1 cellular context compared by ENCODE assay signal in the genomic region with DNA sequence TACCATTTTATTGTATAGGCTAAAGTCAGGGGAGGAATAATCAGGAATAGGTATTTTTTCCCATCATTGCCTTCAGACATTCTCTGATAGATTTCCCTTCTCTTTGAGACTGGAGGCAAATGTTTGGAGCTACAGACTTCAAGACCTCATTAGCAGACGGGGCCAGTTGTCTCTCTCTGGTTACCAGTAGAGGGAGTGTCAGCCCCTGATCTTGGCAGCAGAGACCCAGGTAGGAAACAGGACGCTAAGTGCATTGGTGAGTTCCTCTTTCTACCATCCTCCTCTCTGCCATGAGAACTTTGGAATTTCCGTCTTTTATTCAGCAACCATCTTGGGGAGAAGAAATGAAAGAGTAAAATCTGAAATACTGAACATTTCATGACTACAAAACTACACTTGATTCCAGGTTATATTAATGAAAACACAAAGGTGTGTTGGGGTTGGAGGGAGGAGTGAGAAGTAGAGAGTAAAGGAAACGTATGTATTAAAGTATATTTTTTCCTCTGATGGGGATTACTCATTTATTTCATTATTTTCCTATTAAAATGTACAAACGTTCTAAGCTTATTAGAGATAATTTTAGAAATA.
TF ChIP-seq lines count a peak whose summit lies in the region.

No MANE protein-coding gene starts in this region.

TF ChIP-seq in SK-N-SH treated with all-trans-retinoic acid at 6 μM for 48 hours, 23 proteins besides CTCF, POLR2A, EP300 and RAD21 (continued from another document):
- TF ChIP-seq, protein P1, sequence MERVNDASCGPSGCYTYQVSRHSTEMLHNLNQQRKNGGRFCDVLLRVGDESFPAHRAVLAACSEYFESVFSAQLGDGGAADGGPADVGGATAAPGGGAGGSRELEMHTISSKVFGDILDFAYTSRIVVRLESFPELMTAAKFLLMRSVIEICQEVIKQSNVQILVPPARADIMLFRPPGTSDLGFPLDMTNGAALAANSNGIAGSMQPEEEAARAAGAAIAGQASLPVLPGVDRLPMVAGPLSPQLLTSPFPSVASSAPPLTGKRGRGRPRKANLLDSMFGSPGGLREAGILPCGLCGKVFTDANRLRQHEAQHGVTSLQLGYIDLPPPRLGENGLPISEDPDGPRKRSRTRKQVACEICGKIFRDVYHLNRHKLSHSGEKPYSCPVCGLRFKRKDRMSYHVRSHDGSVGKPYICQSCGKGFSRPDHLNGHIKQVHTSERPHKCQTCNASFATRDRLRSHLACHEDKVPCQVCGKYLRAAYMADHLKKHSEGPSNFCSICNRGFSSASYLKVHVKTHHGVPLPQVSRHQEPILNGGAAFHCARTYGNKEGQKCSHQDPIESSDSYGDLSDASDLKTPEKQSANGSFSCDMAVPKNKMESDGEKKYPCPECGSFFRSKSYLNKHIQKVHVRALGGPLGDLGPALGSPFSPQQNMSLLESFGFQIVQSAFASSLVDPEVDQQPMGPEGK (CRISPR knock-in tag; IDR thresholded peaks at IDR 0.05; ENCODE audit: borderline replicate concordance): no peak
